In genomic region chr10:74055383-74056065, GRCh38 we compare ENCODE assay signal across 13 cellular contexts. TPM values are rescaled to one million over a fixed set of nuclear protein-coding genes. Genes with fewer than 3 reads are reported as not detected.
DNase-seq lines count a peak whose midpoint lies in the region; ATAC-seq, FAIRE-seq and TF ChIP-seq lines count a peak whose summit lies in the region.
"Had no signal": no experiment of that assay in that cellular context is flagged by ENCODE, and none has a peak within 500 bp of the region (broad histone marks: within the 10 kb centered on the region; RNA-seq: fewer than 3 reads in every experiment).

No MANE protein-coding gene starts in this region.

- H3F3A ChIP-seq in SK-N-SH (replicated peaks; ENCODE audit: insufficient read depth), result peaks cover 27% of the 10 kb centered on the region

- H3K27ac Mint-ChIP-seq in activated CD4-positive, alpha-beta T cell treated with anti-CD3 and anti-CD28 coated beads for 36 hours, result peak overlapping the region; percentile 27
- peak overlapping the region; percentile 78 for H3K27ac Mint-ChIP-seq in stimulated activated effector memory CD8-positive, alpha-beta T cell treated with anti-CD3 and anti-CD28 coated beads, Interleukin-12 subunit alpha, Interleukin-12 subunit beta, amount 100 ng/mL, for 72 hours

- TF ChIP-seq EP300 in SK-N-SH (IDR thresholded peaks at IDR 0.05; ENCODE audit: borderline replicate concordance in 1 of 2, low read depth in 1 of 2, low read length in 1 of 2), result no peak

- intact Hi-C loops in activated CD4-positive, alpha-beta T cell treated with anti-CD3 and anti-CD28 coated beads for 36 hours (cut with DNase I, micrococcal nuclease), result loop anchor here (2.0 to 5.0 kb wide), 6 partner anchors 23 to 98 kb away; partner anchors contain the start of gene VCL (in 2 of the 2)

- H3K36me3 ChIP-seq in SK-N-SH (replicated peaks in 1 of 2; ENCODE audit: control insufficient read depth in 1 of 2, insufficient read depth in 2 of 2, low read length in 1 of 2) (peaks cover 0 to 9% of the 10 kb centered on the region in 2 experiments), fibroblast of lung (ENCODE audit: control insufficient read depth, insufficient read depth, low read length) (no peaks in the 10 kb centered on the region)

- H3K4me3 Mint-ChIP-seq in activated CD4-positive, alpha-beta T cell treated with anti-CD3 and anti-CD28 coated beads for 36 hours, result no peak overlapping the region
- H3K4me3 Mint-ChIP-seq in stimulated activated effector memory CD8-positive, alpha-beta T cell treated with anti-CD3 and anti-CD28 coated beads, Interleukin-12 subunit alpha, Interleukin-12 subunit beta, amount 100 ng/mL, for 72 hours, result peak overlapping the region; percentile 52

- peak overlapping the region in 1 of 2 experiments; percentile 75; a peak in 3 of 4 replicates for H3K27ac ChIP-seq in SK-N-SH (ENCODE audit: low read depth in 2 of 2, low read length in 1 of 2)
- H3K27ac ChIP-seq in fibroblast of lung (ENCODE audit: insufficient read depth, low read length), result no peak overlapping the region

- ATAC-seq in activated CD4-positive, alpha-beta T cell treated with anti-CD3 and anti-CD28 coated beads for 36 hours, result peak; percentile 11
- no peak for ATAC-seq in stimulated activated effector memory CD8-positive, alpha-beta T cell treated with anti-CD3 and anti-CD28 coated beads, Interleukin-12 subunit alpha, Interleukin-12 subunit beta, amount 100 ng/mL, for 72 hours

- H2AFZ ChIP-seq in SK-N-SH (ENCODE audit: low read depth) (no peak overlapping the region), fibroblast of lung (ENCODE audit: low read length) (no peak overlapping the region)

- H3K4me2 ChIP-seq in SK-N-SH (peak overlapping the region; percentile 43; the same call in 1 of the 2 replicates), fibroblast of lung (ENCODE audit: extremely low read depth, insufficient read depth, low read length) (peak overlapping the region; percentile 65)

- POLR2A ChIA-PET in activated CD4-positive, alpha-beta T cell treated with anti-CD3 and anti-CD28 coated beads for 36 hours (lab: Charles Lee), result no interaction called here
- POLR2A ChIA-PET in SK-N-SH (lab: Yijun Ruan, JAX), result no interaction called here

- 79% methylated on average over 4 of the region's 4 CpGs for WGBS in SK-N-SH (ENCODE audit: low lambda C conversion rate)

- TF ChIP-seq RAD21 in SK-N-SH (IDR thresholded peaks at IDR 0.05; ENCODE audit: low read length), result no peak

- H4K20me1 ChIP-seq in SK-N-SH (ENCODE audit: insufficient read depth), result peaks cover 62% of the 10 kb centered on the region
- no peaks in the 10 kb centered on the region for H4K20me1 ChIP-seq in fibroblast of lung (ENCODE audit: control insufficient read depth, extremely low read depth, insufficient read depth, low read length)

- TF ChIP-seq CTCF in SK-N-SH (IDR thresholded peaks at IDR 0.05) (no peak), fibroblast of lung (conservative IDR thresholded peaks at IDR 0.05 in 1 of 2, IDR thresholded peaks at IDR 0.05 in 1 of 2; ENCODE audit: low read depth in 1 of 2, low read length in 2 of 2) (no peak)

- no peak for DNase-seq in activated CD4-positive, alpha-beta T cell treated with anti-CD3 and anti-CD28 coated beads for 36 hours
- DNase-seq in activated CD4-positive, alpha-beta T cell treated with anti-CD3 and anti-CD28 coated beads, Interleukin-2, amount 50 U/mL, for 1 hour, result no peak
- DNase-seq in SK-N-SH (no peak), fibroblast of lung (ENCODE audit: low read depth in 2 of 2) (no peak), frontal cortex (ENCODE audit: low spot score in 2 of 2) (no peak)
- no peak for DNase-seq in stimulated activated effector memory CD8-positive, alpha-beta T cell treated with anti-CD3 and anti-CD28 coated beads, Interleukin-12 subunit alpha, Interleukin-12 subunit beta, amount 100 ng/mL, for 72 hours (ENCODE audit: low spot score in 2 of 2)
- no peak for DNase-seq in stimulated activated CD4-positive, alpha-beta T cell treated with anti-CD3 and anti-CD28 coated beads, Interleukin-4, amount 100 ng/mL, for 1 hour
- no peak for DNase-seq in effector CD4-positive, alpha-beta T cell
- DNase-seq: activated CD4-positive, alpha-beta T cell treated with anti-CD3 and anti-CD28 coated beads for 4 hours; amygdala; GDM1; NCI-H187; substantia nigra had no signal

- FAIRE-seq in frontal cortex (lab: Jason Lieb, UNC), result no peak

- H3K4me3 ChIP-seq in SK-N-SH (ENCODE audit: low read depth in 2 of 2, low read length in 1 of 2) (no peak overlapping the region), fibroblast of lung (replicated peaks in 1 of 4; ENCODE audit: control extremely low read depth in 1 of 4, insufficient read depth in 1 of 4, low read depth in 3 of 4, low read length in 4 of 4) (no peak overlapping the region)

- H3K27me3 ChIP-seq in SK-N-SH (ENCODE audit: insufficient read depth), result no peaks in the 10 kb centered on the region
- no peaks in the 10 kb centered on the region for H3K27me3 ChIP-seq in fibroblast of lung (ENCODE audit: control insufficient read depth, insufficient read depth, low read length)

- CTCF ChIA-PET in activated CD4-positive, alpha-beta T cell treated with anti-CD3 and anti-CD28 coated beads for 36 hours (lab: Charles Lee), result interaction anchor here (0.9 to 1.6 kb wide), 8 partner anchors 9 to 176 kb away, joined by 3 to 6 read pairs (median 4); no protein-coding TSS in a partner anchor
- CTCF ChIA-PET in SK-N-SH (lab: Yijun Ruan, JAX), result no interaction called here

- H3K9ac ChIP-seq in SK-N-SH (no peak overlapping the region), fibroblast of lung (ENCODE audit: insufficient read depth, low read length) (no peak overlapping the region)

- H3K36me3 Mint-ChIP-seq in activated CD4-positive, alpha-beta T cell treated with anti-CD3 and anti-CD28 coated beads for 36 hours (ENCODE audit: low read depth), result no peaks in the 10 kb centered on the region
- no peaks in the 10 kb centered on the region for H3K36me3 Mint-ChIP-seq in stimulated activated effector memory CD8-positive, alpha-beta T cell treated with anti-CD3 and anti-CD28 coated beads, Interleukin-12 subunit alpha, Interleukin-12 subunit beta, amount 100 ng/mL, for 72 hours

- peaks cover 36% of the 10 kb centered on the region for H3K4me1 Mint-ChIP-seq in activated CD4-positive, alpha-beta T cell treated with anti-CD3 and anti-CD28 coated beads for 36 hours
- H3K4me1 Mint-ChIP-seq in stimulated activated effector memory CD8-positive, alpha-beta T cell treated with anti-CD3 and anti-CD28 coated beads, Interleukin-12 subunit alpha, Interleukin-12 subunit beta, amount 100 ng/mL, for 72 hours, result peaks cover 49% of the 10 kb centered on the region

- no peaks in the 10 kb centered on the region for H3K9me3 ChIP-seq in SK-N-SH
- no peaks in the 10 kb centered on the region for H3K9me3 ChIP-seq in fibroblast of lung (ENCODE audit: control insufficient read depth, insufficient read depth, low read depth, low read length)

- no peaks in the 10 kb centered on the region for H3K27me3 Mint-ChIP-seq in activated CD4-positive, alpha-beta T cell treated with anti-CD3 and anti-CD28 coated beads for 36 hours

- H3K9me3 Mint-ChIP-seq in activated CD4-positive, alpha-beta T cell treated with anti-CD3 and anti-CD28 coated beads for 36 hours (ENCODE audit: low read depth), result no peaks in the 10 kb centered on the region
- H3K9me3 Mint-ChIP-seq in stimulated activated effector memory CD8-positive, alpha-beta T cell treated with anti-CD3 and anti-CD28 coated beads, Interleukin-12 subunit alpha, Interleukin-12 subunit beta, amount 100 ng/mL, for 72 hours, result no peaks in the 10 kb centered on the region

- peaks cover 0 to 17% of the 10 kb centered on the region in 2 experiments; a peak in 1 of 4 replicates for H3K4me1 ChIP-seq in SK-N-SH (ENCODE audit: control insufficient read depth in 1 of 2, insufficient read depth in 2 of 2, low read depth in 1 of 2, low read length in 1 of 2)
- peaks cover 11% of the 10 kb centered on the region for H3K4me1 ChIP-seq in fibroblast of lung (ENCODE audit: control insufficient read depth, extremely low read depth, insufficient read depth, low read length)

- H3K9me2 ChIP-seq in SK-N-SH, result no peaks in the 10 kb centered on the region

- H3K79me2 ChIP-seq in SK-N-SH (ENCODE audit: insufficient read depth), result peaks cover 100% of the 10 kb centered on the region
- peaks cover 95% of the 10 kb centered on the region for H3K79me2 ChIP-seq in fibroblast of lung (ENCODE audit: control insufficient read depth, insufficient read depth, low read length)

TF ChIP-seq in SK-N-SH, 30 proteins besides CTCF, POLR2A, EP300 and RAD21 (continues in another document):
- TF ChIP-seq RCOR1 (IDR thresholded peaks at IDR 0.05; ENCODE audit: low read length) (no peak), CHD2 (IDR thresholded peaks at IDR 0.05; ENCODE audit: low read length, partially characterized antibody) (no peak), TAF1 (IDR thresholded peaks at IDR 0.05; ENCODE audit: borderline replicate concordance, low read depth, low read length) (no peak), YY1 (IDR thresholded peaks at IDR 0.05; ENCODE audit: low read depth) (no peak), EZH2phosphoT487 (IDR thresholded peaks at IDR 0.05; ENCODE audit: borderline replicate concordance, low read depth) (no peak), RFX5 (IDR thresholded peaks at IDR 0.05; ENCODE audit: low read length) (no peak), GABPA (IDR thresholded peaks at IDR 0.05; ENCODE audit: low read depth) (no peak), RXRA (IDR thresholded peaks at IDR 0.05; ENCODE audit: borderline replicate concordance, low read depth) (no peak), IRF3 (IDR thresholded peaks at IDR 0.05; ENCODE audit: low read depth, low read length) (no peak), TEAD4 (IDR thresholded peaks at IDR 0.05; ENCODE audit: borderline replicate concordance, insufficient read depth) (no peak), ELF1 (IDR thresholded peaks at IDR 0.05) (no peak), NFIC (IDR thresholded peaks at IDR 0.05; ENCODE audit: borderline replicate concordance) (no peak)

RNA-seq across cellular contexts. Expression of gene VCL, which starts 57.6 kb away (rescaled TPM):
- total RNA-seq in activated CD4-positive, alpha-beta T cell treated with anti-CD3 and anti-CD28 coated beads for 36 hours, result 10 to 100 TPM; 20.7 to 22.7 TPM
- polyA plus RNA-seq in SK-N-SH (2012; rRNA removed) (147 and 190 TPM in 2 replicates), fibroblast of lung (255 and 316 TPM in 2 replicates)
- polyA plus RNA-seq in SK-N-SH (2012; cell fraction: cytosol; rRNA removed), result 125 and 144 TPM in 2 replicates
- 170 and 281 TPM in 2 replicates for polyA plus RNA-seq in SK-N-SH (2012; cell fraction: nucleus; rRNA removed)
- total RNA-seq in fibroblast of lung (129 and 161 TPM in 2 replicates), frontal cortex (11.4 TPM)
- polyA plus RNA-seq in fibroblast of lung (2012), result 209 and 287 TPM in 2 replicates
- polyA minus RNA-seq in fibroblast of lung (ENCODE audit: low replicate concordance), result 231 and 233 TPM in 2 replicates
